1 cellular context compared by ENCODE assay signal in the genomic region with DNA sequence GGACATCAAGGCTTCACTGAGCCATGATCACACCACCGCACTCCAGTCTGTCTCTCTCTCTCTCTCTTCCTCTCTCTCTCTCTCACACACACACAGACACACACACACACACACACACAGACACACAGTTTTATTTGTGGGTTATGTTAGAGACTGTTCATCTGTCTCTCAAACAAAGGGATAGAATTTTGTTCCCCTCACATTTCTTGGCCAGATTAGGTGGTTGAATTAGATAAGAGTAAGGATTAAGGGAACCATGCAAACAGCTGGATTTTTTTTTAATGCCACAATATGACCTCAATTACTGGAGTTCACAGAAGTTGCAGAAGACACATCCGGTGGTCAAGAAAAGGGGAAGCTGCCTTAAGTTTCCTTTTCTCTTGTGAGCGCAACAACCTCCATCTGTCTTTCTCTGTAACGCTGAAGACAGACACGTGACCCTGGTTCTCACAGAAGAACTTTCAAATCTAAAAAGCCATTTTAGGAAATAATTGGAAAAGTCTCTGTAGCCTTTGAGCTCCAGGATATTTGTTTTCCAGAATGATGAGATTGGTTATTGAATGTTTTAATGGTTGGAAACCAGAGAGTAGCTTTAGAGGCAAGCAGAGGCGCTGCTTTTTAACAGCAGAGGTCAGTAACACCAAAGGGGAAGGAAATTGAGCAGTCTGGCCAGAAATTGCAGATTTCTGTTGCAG.
TF ChIP-seq lines count a peak whose summit lies in the region.

No MANE protein-coding gene starts in this region.

TF ChIP-seq in HepG2, 621 proteins besides CTCF, POLR2A, EP300 and RAD21 (continued from another document and continues in another):
- TF ChIP-seq GABPB1 (CRISPR knock-in tag; IDR thresholded peaks at IDR 0.05) (0 out of 2 replicates have a peak, but pooled peaks have one; percentile 17), RORA (CRISPR knock-in tag; IDR thresholded peaks at IDR 0.05) (no peak), ZBTB42 (CRISPR knock-in tag; IDR thresholded peaks at IDR 0.05) (no peak), SIX4 (CRISPR knock-in tag; IDR thresholded peaks at IDR 0.05) (no peak), ZSCAN30 (CRISPR knock-in tag; IDR thresholded peaks at IDR 0.05) (no peak), AHR (CRISPR knock-in tag; IDR thresholded peaks at IDR 0.05) (no peak), ATF7 (IDR thresholded peaks at IDR 0.05) (no peak), ATF7 (CRISPR knock-in tag; IDR thresholded peaks at IDR 0.05) (no peak), GZF1 (CRISPR knock-in tag; IDR thresholded peaks at IDR 0.05) (no peak), HNRNPH1 (optimal IDR thresholded peaks at IDR 0.05; ENCODE audit: low read depth, low read length) (no peak), BCL6 (CRISPR knock-in tag; IDR thresholded peaks at IDR 0.05) (peak; percentile 41), TSC22D2 (CRISPR knock-in tag; IDR thresholded peaks at IDR 0.05; ENCODE audit: borderline replicate concordance) (no peak), YEATS4 (CRISPR knock-in tag; IDR thresholded peaks at IDR 0.05; ENCODE audit: borderline replicate concordance) (no peak), SRF (IDR thresholded peaks at IDR 0.05; ENCODE audit: low read depth, low read length) (no peak), AGO2 (optimal IDR thresholded peaks at IDR 0.05; ENCODE audit: low read depth, low read length) (no peak), RBM39 (IDR thresholded peaks at IDR 0.05; ENCODE audit: low read depth, low read length, poor library complexity, severe bottlenecking) (no peak), PLRG1 (conservative IDR thresholded peaks at IDR 0.05) (no peak), SAFB2 (CRISPR knock-in tag; IDR thresholded peaks at IDR 0.05; ENCODE audit: borderline replicate concordance, low read depth) (no peak; the same call in 1 of the 2 replicates), JDP2 (CRISPR knock-in tag; IDR thresholded peaks at IDR 0.05; ENCODE audit: borderline replicate concordance) (no peak), ZFP36 (IDR thresholded peaks at IDR 0.05; ENCODE audit: borderline replicate concordance, low read depth, low read length, partially characterized antibody) (no peak), MYC (CRISPR knock-in tag; IDR thresholded peaks at IDR 0.05; ENCODE audit: borderline replicate concordance) (no peak), SUZ12 (IDR thresholded peaks at IDR 0.05; ENCODE audit: low read depth, low read length) (no peak), RFX1 (IDR thresholded peaks at IDR 0.05) (no peak), TOPORS (CRISPR knock-in tag; IDR thresholded peaks at IDR 0.05) (no peak), ARHGAP35 (CRISPR knock-in tag; IDR thresholded peaks at IDR 0.05; ENCODE audit: borderline replicate concordance) (no peak), ZMYM2 (CRISPR knock-in tag; IDR thresholded peaks at IDR 0.05) (no peak), ZFP82 (CRISPR knock-in tag; IDR thresholded peaks at IDR 0.05; ENCODE audit: borderline replicate concordance) (no peak), CBFB (CRISPR knock-in tag; IDR thresholded peaks at IDR 0.05) (no peak), RFXAP (CRISPR knock-in tag; IDR thresholded peaks at IDR 0.05; ENCODE audit: borderline replicate concordance) (no peak), ZNF550 (CRISPR knock-in tag; IDR thresholded peaks at IDR 0.05; ENCODE audit: borderline replicate concordance) (no peak)
- TF ChIP-seq, protein P1, sequence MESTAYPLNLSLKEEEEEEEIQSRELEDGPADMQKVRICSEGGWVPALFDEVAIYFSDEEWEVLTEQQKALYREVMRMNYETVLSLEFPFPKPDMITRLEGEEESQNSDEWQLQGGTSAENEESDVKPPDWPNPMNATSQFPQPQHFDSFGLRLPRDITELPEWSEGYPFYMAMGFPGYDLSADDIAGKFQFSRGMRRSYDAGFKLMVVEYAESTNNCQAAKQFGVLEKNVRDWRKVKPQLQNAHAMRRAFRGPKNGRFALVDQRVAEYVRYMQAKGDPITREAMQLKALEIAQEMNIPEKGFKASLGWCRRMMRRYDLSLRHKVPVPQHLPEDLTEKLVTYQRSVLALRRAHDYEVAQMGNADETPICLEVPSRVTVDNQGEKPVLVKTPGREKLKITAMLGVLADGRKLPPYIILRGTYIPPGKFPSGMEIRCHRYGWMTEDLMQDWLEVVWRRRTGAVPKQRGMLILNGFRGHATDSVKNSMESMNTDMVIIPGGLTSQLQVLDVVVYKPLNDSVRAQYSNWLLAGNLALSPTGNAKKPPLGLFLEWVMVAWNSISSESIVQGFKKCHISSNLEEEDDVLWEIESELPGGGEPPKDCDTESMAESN (CRISPR knock-in tag; conservative IDR thresholded peaks at IDR 0.05) = peak; percentile 60; the same call in 1 of the 2 replicates
- TF ChIP-seq, protein P2, sequence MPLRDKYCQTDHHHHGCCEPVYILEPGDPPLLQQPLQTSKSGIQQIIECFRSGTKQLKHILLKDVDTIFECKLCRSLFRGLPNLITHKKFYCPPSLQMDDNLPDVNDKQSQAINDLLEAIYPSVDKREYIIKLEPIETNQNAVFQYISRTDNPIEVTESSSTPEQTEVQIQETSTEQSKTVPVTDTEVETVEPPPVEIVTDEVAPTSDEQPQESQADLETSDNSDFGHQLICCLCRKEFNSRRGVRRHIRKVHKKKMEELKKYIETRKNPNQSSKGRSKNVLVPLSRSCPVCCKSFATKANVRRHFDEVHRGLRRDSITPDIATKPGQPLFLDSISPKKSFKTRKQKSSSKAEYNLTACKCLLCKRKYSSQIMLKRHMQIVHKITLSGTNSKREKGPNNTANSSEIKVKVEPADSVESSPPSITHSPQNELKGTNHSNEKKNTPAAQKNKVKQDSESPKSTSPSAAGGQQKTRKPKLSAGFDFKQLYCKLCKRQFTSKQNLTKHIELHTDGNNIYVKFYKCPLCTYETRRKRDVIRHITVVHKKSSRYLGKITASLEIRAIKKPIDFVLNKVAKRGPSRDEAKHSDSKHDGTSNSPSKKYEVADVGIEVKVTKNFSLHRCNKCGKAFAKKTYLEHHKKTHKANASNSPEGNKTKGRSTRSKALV (CRISPR knock-in tag; IDR thresholded peaks at IDR 0.05) = 0 out of 2 replicates have a peak, but pooled peaks have one; percentile 55
- TF ChIP-seq, protein P3, sequence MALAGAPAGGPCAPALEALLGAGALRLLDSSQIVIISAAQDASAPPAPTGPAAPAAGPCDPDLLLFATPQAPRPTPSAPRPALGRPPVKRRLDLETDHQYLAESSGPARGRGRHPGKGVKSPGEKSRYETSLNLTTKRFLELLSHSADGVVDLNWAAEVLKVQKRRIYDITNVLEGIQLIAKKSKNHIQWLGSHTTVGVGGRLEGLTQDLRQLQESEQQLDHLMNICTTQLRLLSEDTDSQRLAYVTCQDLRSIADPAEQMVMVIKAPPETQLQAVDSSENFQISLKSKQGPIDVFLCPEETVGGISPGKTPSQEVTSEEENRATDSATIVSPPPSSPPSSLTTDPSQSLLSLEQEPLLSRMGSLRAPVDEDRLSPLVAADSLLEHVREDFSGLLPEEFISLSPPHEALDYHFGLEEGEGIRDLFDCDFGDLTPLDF (CRISPR knock-in tag; IDR thresholded peaks at IDR 0.05) = peak; percentile 36; the same call in 1 of the 2 replicates
- TF ChIP-seq, protein P4, sequence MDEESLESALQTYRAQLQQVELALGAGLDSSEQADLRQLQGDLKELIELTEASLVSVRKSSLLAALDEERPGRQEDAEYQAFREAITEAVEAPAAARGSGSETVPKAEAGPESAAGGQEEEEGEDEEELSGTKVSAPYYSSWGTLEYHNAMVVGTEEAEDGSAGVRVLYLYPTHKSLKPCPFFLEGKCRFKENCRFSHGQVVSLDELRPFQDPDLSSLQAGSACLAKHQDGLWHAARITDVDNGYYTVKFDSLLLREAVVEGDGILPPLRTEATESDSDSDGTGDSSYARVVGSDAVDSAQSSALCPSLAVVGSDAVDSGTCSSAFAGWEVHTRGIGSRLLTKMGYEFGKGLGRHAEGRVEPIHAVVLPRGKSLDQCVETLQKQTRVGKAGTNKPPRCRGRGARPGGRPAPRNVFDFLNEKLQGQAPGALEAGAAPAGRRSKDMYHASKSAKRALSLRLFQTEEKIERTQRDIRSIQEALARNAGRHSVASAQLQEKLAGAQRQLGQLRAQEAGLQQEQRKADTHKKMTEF (CRISPR knock-in tag; IDR thresholded peaks at IDR 0.05) = peak; percentile 80; the same call in 1 of the 2 replicates
- TF ChIP-seq, protein P5, sequence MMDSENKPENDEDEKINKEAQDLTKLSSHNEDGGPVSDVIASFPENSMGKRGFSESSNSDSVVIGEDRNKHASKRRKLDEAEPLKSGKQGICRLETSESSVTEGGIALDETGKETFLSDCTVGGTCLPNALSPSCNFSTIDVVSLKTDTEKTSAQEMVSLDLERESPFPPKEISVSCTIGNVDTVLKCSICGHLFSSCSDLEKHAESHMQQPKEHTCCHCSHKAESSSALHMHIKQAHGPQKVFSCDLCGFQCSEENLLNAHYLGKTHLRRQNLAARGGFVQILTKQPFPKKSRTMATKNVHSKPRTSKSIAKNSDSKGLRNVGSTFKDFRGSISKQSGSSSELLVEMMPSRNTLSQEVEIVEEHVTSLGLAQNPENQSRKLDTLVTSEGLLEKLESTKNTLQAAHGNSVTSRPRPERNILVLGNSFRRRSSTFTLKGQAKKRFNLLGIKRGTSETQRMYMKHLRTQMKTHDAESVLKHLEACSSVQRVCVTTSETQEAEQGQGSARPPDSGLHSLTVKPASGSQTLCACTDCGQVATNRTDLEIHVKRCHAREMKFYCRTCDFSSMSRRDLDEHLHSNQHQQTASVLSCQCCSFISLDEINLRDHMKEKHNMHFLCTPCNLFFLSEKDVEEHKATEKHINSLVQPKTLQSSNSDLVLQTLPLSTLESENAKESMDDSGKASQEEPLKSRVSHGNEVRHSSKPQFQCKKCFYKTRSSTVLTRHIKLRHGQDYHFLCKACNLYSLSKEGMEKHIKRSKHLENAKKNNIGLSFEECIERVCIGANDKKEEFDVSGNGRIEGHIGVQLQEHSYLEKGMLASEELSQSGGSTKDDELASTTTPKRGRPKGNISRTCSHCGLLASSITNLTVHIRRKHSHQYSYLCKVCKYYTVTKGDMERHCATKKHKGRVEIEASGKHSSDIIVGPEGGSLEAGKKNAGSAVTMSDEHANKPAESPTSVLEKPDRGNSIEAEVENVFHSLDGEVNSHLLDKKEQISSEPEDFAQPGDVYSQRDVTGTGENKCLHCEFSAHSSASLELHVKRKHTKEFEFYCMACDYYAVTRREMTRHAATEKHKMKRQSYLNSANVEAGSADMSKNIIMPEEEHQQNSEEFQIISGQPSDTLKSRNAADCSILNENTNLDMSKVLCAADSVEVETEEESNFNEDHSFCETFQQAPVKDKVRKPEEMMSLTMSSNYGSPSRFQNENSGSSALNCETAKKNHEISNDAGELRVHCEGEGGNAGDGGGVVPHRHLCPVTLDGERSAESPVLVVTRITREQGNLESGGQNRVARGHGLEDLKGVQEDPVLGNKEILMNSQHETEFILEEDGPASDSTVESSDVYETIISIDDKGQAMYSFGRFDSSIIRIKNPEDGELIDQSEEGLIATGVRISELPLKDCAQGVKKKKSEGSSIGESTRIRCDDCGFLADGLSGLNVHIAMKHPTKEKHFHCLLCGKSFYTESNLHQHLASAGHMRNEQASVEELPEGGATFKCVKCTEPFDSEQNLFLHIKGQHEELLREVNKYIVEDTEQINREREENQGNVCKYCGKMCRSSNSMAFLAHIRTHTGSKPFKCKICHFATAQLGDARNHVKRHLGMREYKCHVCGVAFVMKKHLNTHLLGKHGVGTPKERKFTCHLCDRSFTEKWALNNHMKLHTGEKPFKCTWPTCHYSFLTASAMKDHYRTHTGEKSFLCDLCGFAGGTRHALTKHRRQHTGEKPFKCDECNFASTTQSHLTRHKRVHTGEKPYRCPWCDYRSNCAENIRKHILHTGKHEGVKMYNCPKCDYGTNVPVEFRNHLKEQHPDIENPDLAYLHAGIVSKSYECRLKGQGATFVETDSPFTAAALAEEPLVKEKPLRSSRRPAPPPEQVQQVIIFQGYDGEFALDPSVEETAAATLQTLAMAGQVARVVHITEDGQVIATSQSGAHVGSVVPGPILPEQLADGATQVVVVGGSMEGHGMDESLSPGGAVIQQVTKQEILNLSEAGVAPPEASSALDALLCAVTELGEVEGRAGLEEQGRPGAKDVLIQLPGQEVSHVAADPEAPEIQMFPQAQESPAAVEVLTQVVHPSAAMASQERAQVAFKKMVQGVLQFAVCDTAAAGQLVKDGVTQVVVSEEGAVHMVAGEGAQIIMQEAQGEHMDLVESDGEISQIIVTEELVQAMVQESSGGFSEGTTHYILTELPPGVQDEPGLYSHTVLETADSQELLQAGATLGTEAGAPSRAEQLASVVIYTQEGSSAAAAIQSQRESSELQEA (CRISPR knock-in tag; IDR thresholded peaks at IDR 0.05; ENCODE audit: not compliant biosample characterization) = no peak
- TF ChIP-seq, protein P6, sequence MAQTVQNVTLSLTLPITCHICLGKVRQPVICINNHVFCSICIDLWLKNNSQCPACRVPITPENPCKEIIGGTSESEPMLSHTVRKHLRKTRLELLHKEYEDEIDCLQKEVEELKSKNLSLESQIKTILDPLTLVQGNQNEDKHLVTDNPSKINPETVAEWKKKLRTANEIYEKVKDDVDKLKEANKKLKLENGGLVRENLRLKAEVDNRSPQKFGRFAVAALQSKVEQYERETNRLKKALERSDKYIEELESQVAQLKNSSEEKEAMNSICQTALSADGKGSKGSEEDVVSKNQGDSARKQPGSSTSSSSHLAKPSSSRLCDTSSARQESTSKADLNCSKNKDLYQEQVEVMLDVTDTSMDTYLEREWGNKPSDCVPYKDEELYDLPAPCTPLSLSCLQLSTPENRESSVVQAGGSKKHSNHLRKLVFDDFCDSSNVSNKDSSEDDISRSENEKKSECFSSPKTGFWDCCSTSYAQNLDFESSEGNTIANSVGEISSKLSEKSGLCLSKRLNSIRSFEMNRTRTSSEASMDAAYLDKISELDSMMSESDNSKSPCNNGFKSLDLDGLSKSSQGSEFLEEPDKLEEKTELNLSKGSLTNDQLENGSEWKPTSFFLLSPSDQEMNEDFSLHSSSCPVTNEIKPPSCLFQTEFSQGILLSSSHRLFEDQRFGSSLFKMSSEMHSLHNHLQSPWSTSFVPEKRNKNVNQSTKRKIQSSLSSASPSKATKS (CRISPR knock-in tag; IDR thresholded peaks at IDR 0.05) = peak; percentile 70; the same call in 1 of the 2 replicates
- TF ChIP-seq, protein P7, sequence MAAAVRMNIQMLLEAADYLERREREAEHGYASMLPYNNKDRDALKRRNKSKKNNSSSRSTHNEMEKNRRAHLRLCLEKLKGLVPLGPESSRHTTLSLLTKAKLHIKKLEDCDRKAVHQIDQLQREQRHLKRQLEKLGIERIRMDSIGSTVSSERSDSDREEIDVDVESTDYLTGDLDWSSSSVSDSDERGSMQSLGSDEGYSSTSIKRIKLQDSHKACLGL (CRISPR knock-in tag; IDR thresholded peaks at IDR 0.05) = no peak
- TF ChIP-seq, protein P8, sequence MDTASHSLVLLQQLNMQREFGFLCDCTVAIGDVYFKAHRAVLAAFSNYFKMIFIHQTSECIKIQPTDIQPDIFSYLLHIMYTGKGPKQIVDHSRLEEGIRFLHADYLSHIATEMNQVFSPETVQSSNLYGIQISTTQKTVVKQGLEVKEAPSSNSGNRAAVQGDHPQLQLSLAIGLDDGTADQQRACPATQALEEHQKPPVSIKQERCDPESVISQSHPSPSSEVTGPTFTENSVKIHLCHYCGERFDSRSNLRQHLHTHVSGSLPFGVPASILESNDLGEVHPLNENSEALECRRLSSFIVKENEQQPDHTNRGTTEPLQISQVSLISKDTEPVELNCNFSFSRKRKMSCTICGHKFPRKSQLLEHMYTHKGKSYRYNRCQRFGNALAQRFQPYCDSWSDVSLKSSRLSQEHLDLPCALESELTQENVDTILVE (CRISPR knock-in tag; IDR thresholded peaks at IDR 0.05) = 0 out of 2 replicates have a peak, but pooled peaks have one; percentile 68
- TF ChIP-seq, protein P9, sequence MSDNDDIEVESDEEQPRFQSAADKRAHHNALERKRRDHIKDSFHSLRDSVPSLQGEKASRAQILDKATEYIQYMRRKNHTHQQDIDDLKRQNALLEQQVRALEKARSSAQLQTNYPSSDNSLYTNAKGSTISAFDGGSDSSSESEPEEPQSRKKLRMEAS (IDR thresholded peaks at IDR 0.05) = 0 out of 2 replicates have a peak, but pooled peaks have one; percentile 28
- TF ChIP-seq, protein P10, sequence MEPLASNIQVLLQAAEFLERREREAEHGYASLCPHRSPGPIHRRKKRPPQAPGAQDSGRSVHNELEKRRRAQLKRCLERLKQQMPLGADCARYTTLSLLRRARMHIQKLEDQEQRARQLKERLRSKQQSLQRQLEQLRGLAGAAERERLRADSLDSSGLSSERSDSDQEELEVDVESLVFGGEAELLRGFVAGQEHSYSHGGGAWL (CRISPR knock-in tag; IDR thresholded peaks at IDR 0.05) = no peak
